Comparison of ENCODE assay signal across 1 cellular context in genomic region chr16:58490539-58490938, GRCh38.
TF ChIP-seq lines count a peak whose summit lies in the region.

No MANE protein-coding gene starts in this region.

TF ChIP-seq in H1, 55 proteins besides CTCF, POLR2A, EP300 and RAD21:
- TF ChIP-seq BACH1 (IDR thresholded peaks at IDR 0.05; ENCODE audit: low read length): 0 out of 2 replicates have a peak, but pooled peaks have one; percentile 26
